In genomic region chr12:27970981-27971489, GRCh38 we compare ENCODE assay signal across 11 cellular contexts. TPM values are rescaled to one million over a fixed set of nuclear protein-coding genes. Genes with fewer than 3 reads are reported as not detected.
DNase-seq lines count a peak whose midpoint lies in the region; ATAC-seq and TF ChIP-seq lines count a peak whose summit lies in the region.
"Had no signal": no experiment of that assay in that cellular context is flagged by ENCODE, and none has a peak within 500 bp of the region (broad histone marks: within the 10 kb centered on the region; RNA-seq: fewer than 3 reads in every experiment).

No MANE protein-coding gene starts in this region.

- H3K27me3 ChIP-seq in endodermal cell (ENCODE audit: control insufficient read depth, insufficient read depth, low read length, poor library complexity, severe bottlenecking) (peaks cover 98% of the 10 kb centered on the region), vagina (no peaks in the 10 kb centered on the region)
- H3K27me3 ChIP-seq: ovary had no signal

- H3K9me3 Mint-ChIP-seq in activated naive CD4-positive, alpha-beta T cell treated with anti-CD3 and anti-CD28 coated beads, Interleukin-2, amount 10 ng/mL, durations not matched to agents 7 days and 5 days: no peaks in the 10 kb centered on the region
- H3K9me3 Mint-ChIP-seq in endodermal cell: no peaks in the 10 kb centered on the region
- no peaks in the 10 kb centered on the region for H3K9me3 Mint-ChIP-seq in mesothelial cell of epicardium

- TF ChIP-seq CTCF in endodermal cell (conservative IDR thresholded peaks at IDR 0.05) (no peak), mesothelial cell of epicardium (IDR thresholded peaks at IDR 0.05; ENCODE audit: unreplicated experiment) (no peak), vagina (IDR thresholded peaks at IDR 0.05) (no peak), GM10248 (IDR thresholded peaks at IDR 0.05; ENCODE audit: control extremely low read depth, extremely low read depth, low read depth, missing control alignments) (no peak)

- peaks cover 19% of the 10 kb centered on the region for H3K4me1 Mint-ChIP-seq in activated naive CD4-positive, alpha-beta T cell treated with anti-CD3 and anti-CD28 coated beads, Interleukin-2, amount 10 ng/mL, durations not matched to agents 7 days and 5 days
- H3K4me1 Mint-ChIP-seq in endodermal cell (peaks cover 31% of the 10 kb centered on the region), mesothelial cell of epicardium (peaks cover 61% of the 10 kb centered on the region)

- H3K9ac ChIP-seq in endodermal cell (ENCODE audit: extremely low read depth, low read length, poor library complexity, severe bottlenecking): no peak overlapping the region

- no peak for TF ChIP-seq POLR2A in vagina (IDR thresholded peaks at IDR 0.05)

- POLR2A ChIA-PET in GM10248 (lab: Yijun Ruan, JAX): no interaction called here

- H3K27ac ChIP-seq in endodermal cell (ENCODE audit: low read depth, low read length): no peak overlapping the region
- peak overlapping the region; percentile 91 for H3K27ac ChIP-seq in vagina

- no peaks in the 10 kb centered on the region for H3K36me3 ChIP-seq in endodermal cell (ENCODE audit: control insufficient read depth, insufficient read depth, low read length)
- H3K36me3 ChIP-seq in vagina: no peaks in the 10 kb centered on the region
- H3K36me3 ChIP-seq: ovary had no signal

- no peak overlapping the region for H3K27ac Mint-ChIP-seq in activated naive CD4-positive, alpha-beta T cell treated with anti-CD3 and anti-CD28 coated beads, Interleukin-2, amount 10 ng/mL, durations not matched to agents 7 days and 5 days
- H3K27ac Mint-ChIP-seq in endodermal cell: no peak overlapping the region
- H3K27ac Mint-ChIP-seq in mesothelial cell of epicardium: peak overlapping the region; percentile 78

- H3K4me1 ChIP-seq in endodermal cell (ENCODE audit: control insufficient read depth, insufficient read depth, low read length) (no peaks in the 10 kb centered on the region), vagina (peaks cover 55% of the 10 kb centered on the region)

- no peaks in the 10 kb centered on the region for H3K36me3 Mint-ChIP-seq in activated naive CD4-positive, alpha-beta T cell treated with anti-CD3 and anti-CD28 coated beads, Interleukin-2, amount 10 ng/mL, durations not matched to agents 7 days and 5 days
- H3K36me3 Mint-ChIP-seq in endodermal cell (ENCODE audit: low read depth) (no peaks in the 10 kb centered on the region), mesothelial cell of epicardium (no peaks in the 10 kb centered on the region)

- H3K4me3 ChIP-seq in endodermal cell (ENCODE audit: low read length): peak overlapping the region; percentile 64
- peak overlapping the region; percentile 58 to 64 for H3K4me3 ChIP-seq in vagina

- no peaks in the 10 kb centered on the region for H3K9me3 ChIP-seq in endodermal cell (ENCODE audit: control insufficient read depth, low read length)
- no peaks in the 10 kb centered on the region for H3K9me3 ChIP-seq in vagina
- H3K9me3 ChIP-seq: ovary had no signal

- CTCF ChIA-PET in activated naive CD4-positive, alpha-beta T cell treated with anti-CD3 and anti-CD28 coated beads, Interleukin-2, amount 10 ng/mL, durations not matched to agents 7 days and 5 days (lab: Charles Lee): interaction anchor here (1.7 kb wide), 1 partner anchor 902 kb away, joined by 5 read pairs; no protein-coding TSS in a partner anchor
- CTCF ChIA-PET in GM10248 (lab: Yijun Ruan, JAX): no interaction called here

- ATAC-seq in GM21717 (IDR thresholded peaks at IDR 0.05; ENCODE audit: unreplicated experiment): no peak

- intact Hi-C loops in vagina (cut with DNase I): no loop called here

- 4% methylated on average over 13 to 18 of the region's 18 CpGs for WGBS in endodermal cell (ENCODE audit: insufficient coverage in 1 of 2, insufficient read length in 1 of 2), 2 experiments

- H3K27me3 Mint-ChIP-seq in activated naive CD4-positive, alpha-beta T cell treated with anti-CD3 and anti-CD28 coated beads, Interleukin-2, amount 10 ng/mL, durations not matched to agents 7 days and 5 days: peaks cover 89% of the 10 kb centered on the region
- H3K27me3 Mint-ChIP-seq in endodermal cell (ENCODE audit: insufficient read depth) (peaks cover 97% of the 10 kb centered on the region), mesothelial cell of epicardium (ENCODE audit: low read depth) (peaks cover 72% of the 10 kb centered on the region)

- no peak for DNase-seq in activated naive CD4-positive, alpha-beta T cell treated with anti-CD3 and anti-CD28 coated beads, Interleukin-2, amount 10 ng/mL, durations not matched to agents 7 days and 5 days
- DNase-seq in activated naive CD4-positive, alpha-beta T cell treated with anti-CD3 and anti-CD28 coated beads, Interleukin-2, amount 50 U/mL, for 16 hours: no peak
- DNase-seq in endodermal cell (peak; percentile 80), mesothelial cell of epicardium (ENCODE audit: low spot score in 2 of 2, unreplicated experiment in 2 of 2) (peak in 1 of 2 experiments; percentile 44), vagina (ENCODE audit: extremely low spot score in 2 of 2) (no peak), SW480 (ENCODE audit: low spot score) (no peak), GM10248 (ENCODE audit: extremely low spot score) (no peak)
- DNase-seq: activated effector memory CD4-positive, alpha-beta T cell treated with anti-CD3 and anti-CD28 coated beads, Interleukin-2, amount 50 U/mL, for 16 hours; NCI-H510A had no signal

- H3K4me3 Mint-ChIP-seq in activated naive CD4-positive, alpha-beta T cell treated with anti-CD3 and anti-CD28 coated beads, Interleukin-2, amount 10 ng/mL, durations not matched to agents 7 days and 5 days: peak overlapping the region; percentile 37
- H3K4me3 Mint-ChIP-seq in endodermal cell (peak overlapping the region; percentile 61), mesothelial cell of epicardium (peak overlapping the region; percentile 75)

RNA-seq across cellular contexts. Expression of gene PTHLH, which starts 1.5 kb away (rescaled TPM):
- not detected for total RNA-seq in endodermal cell
- 0.39 TPM for polyA plus RNA-seq in endodermal cell (2013, experiment 1 of 2)
- polyA plus RNA-seq in endodermal cell (2013, experiment 2 of 2): 0.99 TPM
- 5.6 to 6.9 TPM (median 6.5 TPM) in 3 replicates for total RNA-seq in mesothelial cell of epicardium
- 7.9 TPM for total RNA-seq in vagina
